In the genomic region with DNA sequence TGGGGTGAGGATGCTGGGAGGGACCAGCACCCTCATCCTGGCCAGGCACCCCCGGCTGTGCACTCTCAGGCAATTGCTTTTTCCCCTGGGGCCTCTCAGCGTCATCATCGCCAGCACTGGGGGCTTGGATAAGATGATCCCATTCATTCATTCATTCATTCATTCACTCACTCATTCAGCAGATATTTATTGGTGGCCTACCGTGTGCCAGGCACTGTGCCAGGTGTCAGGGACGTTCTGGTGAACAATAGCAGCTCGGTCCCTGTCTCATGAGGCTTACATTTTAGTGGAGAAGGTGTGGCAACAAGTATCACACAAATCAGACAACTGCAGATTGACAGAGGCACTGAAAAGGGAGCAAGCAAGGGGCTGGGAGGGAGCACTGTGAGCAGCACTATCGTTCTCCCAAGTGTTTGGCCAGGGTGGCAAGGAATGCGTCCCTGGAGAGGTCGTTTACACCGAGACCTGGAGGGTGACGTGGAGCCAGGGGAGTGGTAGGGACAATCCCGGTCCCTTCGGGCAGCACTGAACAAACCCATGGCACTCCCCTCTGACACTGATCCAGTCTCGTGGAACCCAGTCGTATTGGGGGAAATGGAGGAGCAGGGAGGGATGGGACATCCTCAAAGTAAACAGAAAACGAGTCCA, we compare ENCODE assay signal across 9 cellular contexts.
"Had no signal": no experiment of that assay in that cellular context is flagged by ENCODE, and none has a peak within 500 bp of the region (broad histone marks: within the 10 kb centered on the region; RNA-seq: fewer than 3 reads in every experiment).

No MANE protein-coding gene starts in this region.

- H3K4me1 ChIP-seq: ascending aorta, left ventricle myocardium inferior, vagina had no signal

- H3K27ac ChIP-seq: ascending aorta, left ventricle myocardium inferior, neutrophil, vagina had no signal

- DNase-seq: activated CD4-positive, CD25-positive, alpha-beta regulatory T cell; left ventricle myocardium inferior; mucosa of descending colon; SW 1271 had no signal

- H3K27me3 ChIP-seq: ascending aorta, vagina had no signal

- H3K9me3 Mint-ChIP-seq: naive thymus-derived CD4-positive, alpha-beta T cell; stimulated activated effector memory CD8-positive, alpha-beta T cell treated with anti-CD3 and anti-CD28 coated beads, Interleukin-12 subunit alpha, Interleukin-12 subunit beta, amount 100 ng/mL, for 72 hours had no signal

- H3K4me1 Mint-ChIP-seq: naive thymus-derived CD4-positive, alpha-beta T cell; stimulated activated effector memory CD8-positive, alpha-beta T cell treated with anti-CD3 and anti-CD28 coated beads, Interleukin-12 subunit alpha, Interleukin-12 subunit beta, amount 100 ng/mL, for 72 hours had no signal

- H3K4me3 Mint-ChIP-seq: naive thymus-derived CD4-positive, alpha-beta T cell; stimulated activated effector memory CD8-positive, alpha-beta T cell treated with anti-CD3 and anti-CD28 coated beads, Interleukin-12 subunit alpha, Interleukin-12 subunit beta, amount 100 ng/mL, for 72 hours had no signal

- H3K4me3 ChIP-seq: ascending aorta, left ventricle myocardium inferior, mucosa of descending colon, vagina had no signal

- H3K36me3 Mint-ChIP-seq: naive thymus-derived CD4-positive, alpha-beta T cell; stimulated activated effector memory CD8-positive, alpha-beta T cell treated with anti-CD3 and anti-CD28 coated beads, Interleukin-12 subunit alpha, Interleukin-12 subunit beta, amount 100 ng/mL, for 72 hours had no signal

- H3K36me3 ChIP-seq: ascending aorta, left ventricle myocardium inferior, neutrophil, vagina had no signal

- H3K27ac Mint-ChIP-seq: naive thymus-derived CD4-positive, alpha-beta T cell; stimulated activated effector memory CD8-positive, alpha-beta T cell treated with anti-CD3 and anti-CD28 coated beads, Interleukin-12 subunit alpha, Interleukin-12 subunit beta, amount 100 ng/mL, for 72 hours had no signal

- H3K9me3 ChIP-seq: ascending aorta, mucosa of descending colon, neutrophil, vagina had no signal

- ATAC-seq: mucosa of descending colon; naive thymus-derived CD4-positive, alpha-beta T cell; stimulated activated effector memory CD8-positive, alpha-beta T cell treated with anti-CD3 and anti-CD28 coated beads, Interleukin-12 subunit alpha, Interleukin-12 subunit beta, amount 100 ng/mL, for 72 hours had no signal
